In genomic region chr14:50334211-50334610, GRCh38 we compare ENCODE assay signal across 2 cellular contexts.
TF ChIP-seq lines count a peak whose summit lies in the region.

No MANE protein-coding gene starts in this region.

TF ChIP-seq in HEK293, 187 proteins besides CTCF, POLR2A, EP300 and RAD21 (continued from another document):
- TF ChIP-seq ZBTB10 (tag by site-specific recombination; IDR thresholded peaks at IDR 0.05): no peak

TF ChIP-seq in WTC11, 78 proteins besides CTCF, POLR2A, EP300 and RAD21 (continued from another document):
- TF ChIP-seq USF1 (CRISPR knock-in tag; IDR thresholded peaks at IDR 0.05) (no peak), IRF1 (CRISPR knock-in tag; IDR thresholded peaks at IDR 0.05) (no peak), ZNF281 (CRISPR knock-in tag; IDR thresholded peaks at IDR 0.05) (no peak), ZNF512 (CRISPR knock-in tag; IDR thresholded peaks at IDR 0.05; ENCODE audit: borderline replicate concordance) (no peak), IRF2 (CRISPR knock-in tag; IDR thresholded peaks at IDR 0.05; ENCODE audit: borderline replicate concordance, low read depth) (no peak), MXD4 (CRISPR knock-in tag; IDR thresholded peaks at IDR 0.05; ENCODE audit: borderline replicate concordance) (no peak)
- TF ChIP-seq, protein P1, sequence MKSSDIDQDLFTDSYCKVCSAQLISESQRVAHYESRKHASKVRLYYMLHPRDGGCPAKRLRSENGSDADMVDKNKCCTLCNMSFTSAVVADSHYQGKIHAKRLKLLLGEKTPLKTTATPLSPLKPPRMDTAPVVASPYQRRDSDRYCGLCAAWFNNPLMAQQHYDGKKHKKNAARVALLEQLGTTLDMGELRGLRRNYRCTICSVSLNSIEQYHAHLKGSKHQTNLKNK (CRISPR knock-in tag; IDR thresholded peaks at IDR 0.05): no peak
- TF ChIP-seq, protein P2, sequence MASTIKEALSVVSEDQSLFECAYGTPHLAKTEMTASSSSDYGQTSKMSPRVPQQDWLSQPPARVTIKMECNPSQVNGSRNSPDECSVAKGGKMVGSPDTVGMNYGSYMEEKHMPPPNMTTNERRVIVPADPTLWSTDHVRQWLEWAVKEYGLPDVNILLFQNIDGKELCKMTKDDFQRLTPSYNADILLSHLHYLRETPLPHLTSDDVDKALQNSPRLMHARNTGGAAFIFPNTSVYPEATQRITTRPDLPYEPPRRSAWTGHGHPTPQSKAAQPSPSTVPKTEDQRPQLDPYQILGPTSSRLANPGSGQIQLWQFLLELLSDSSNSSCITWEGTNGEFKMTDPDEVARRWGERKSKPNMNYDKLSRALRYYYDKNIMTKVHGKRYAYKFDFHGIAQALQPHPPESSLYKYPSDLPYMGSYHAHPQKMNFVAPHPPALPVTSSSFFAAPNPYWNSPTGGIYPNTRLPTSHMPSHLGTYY (CRISPR knock-in tag; IDR thresholded peaks at IDR 0.05): no peak
